Comparison of ENCODE assay signal across 1 cellular context in the genomic region with DNA sequence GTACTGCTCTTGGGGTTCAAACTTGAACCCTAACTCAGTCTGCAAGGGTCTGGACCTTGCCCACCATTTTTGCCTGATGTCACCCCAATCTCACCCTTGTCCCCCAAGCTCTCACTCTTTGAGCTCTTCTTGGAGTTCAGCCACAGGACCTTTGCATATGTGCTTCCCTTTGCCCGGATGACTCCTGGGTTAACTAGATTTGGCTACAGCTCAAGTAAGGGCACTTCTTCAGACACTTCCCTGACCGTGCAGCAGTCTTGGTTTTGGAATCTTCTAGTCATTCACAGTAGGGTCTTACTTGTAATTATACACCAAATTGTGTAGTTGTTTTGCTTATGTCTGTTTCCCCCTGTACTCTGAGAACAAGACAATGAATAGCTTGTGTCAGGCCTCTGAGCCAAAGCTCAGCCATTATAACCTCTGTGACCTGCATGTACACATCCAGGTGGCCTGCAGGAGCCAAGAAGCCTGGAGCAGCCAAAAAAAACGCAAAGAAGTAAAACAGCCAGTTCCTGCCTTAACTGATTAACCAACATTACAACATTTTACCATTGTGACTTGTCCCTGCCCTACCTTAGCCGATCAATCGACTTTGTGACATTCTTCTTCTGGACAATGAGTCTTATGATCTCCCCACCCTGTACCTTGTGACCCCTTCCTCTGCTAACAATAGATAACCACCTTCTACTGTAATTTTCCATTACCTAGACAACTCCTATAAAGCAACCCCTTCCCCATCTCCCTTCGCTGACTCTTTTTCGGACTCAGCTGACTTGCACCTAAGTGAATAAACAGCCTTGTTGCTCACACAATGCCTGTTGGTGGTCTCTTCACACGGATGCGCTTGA.
TF ChIP-seq lines count a peak whose summit lies in the region.

No MANE protein-coding gene starts in this region.

TF ChIP-seq in HepG2, 621 proteins besides CTCF, POLR2A, EP300 and RAD21 (continued from another document and continues in another):
- TF ChIP-seq, protein P1, sequence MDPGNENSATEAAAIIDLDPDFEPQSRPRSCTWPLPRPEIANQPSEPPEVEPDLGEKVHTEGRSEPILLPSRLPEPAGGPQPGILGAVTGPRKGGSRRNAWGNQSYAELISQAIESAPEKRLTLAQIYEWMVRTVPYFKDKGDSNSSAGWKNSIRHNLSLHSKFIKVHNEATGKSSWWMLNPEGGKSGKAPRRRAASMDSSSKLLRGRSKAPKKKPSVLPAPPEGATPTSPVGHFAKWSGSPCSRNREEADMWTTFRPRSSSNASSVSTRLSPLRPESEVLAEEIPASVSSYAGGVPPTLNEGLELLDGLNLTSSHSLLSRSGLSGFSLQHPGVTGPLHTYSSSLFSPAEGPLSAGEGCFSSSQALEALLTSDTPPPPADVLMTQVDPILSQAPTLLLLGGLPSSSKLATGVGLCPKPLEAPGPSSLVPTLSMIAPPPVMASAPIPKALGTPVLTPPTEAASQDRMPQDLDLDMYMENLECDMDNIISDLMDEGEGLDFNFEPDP (CRISPR knock-in tag; conservative IDR thresholded peaks at IDR 0.05), result 0 out of 2 replicates have a peak, but pooled peaks have one; percentile 7
- TF ChIP-seq XRCC5 (optimal IDR thresholded peaks at IDR 0.05; ENCODE audit: low read length), result no peak
- TF ChIP-seq ZSCAN25 (CRISPR knock-in tag; IDR thresholded peaks at IDR 0.05), result peak; percentile 35
- TF ChIP-seq, protein P2, sequence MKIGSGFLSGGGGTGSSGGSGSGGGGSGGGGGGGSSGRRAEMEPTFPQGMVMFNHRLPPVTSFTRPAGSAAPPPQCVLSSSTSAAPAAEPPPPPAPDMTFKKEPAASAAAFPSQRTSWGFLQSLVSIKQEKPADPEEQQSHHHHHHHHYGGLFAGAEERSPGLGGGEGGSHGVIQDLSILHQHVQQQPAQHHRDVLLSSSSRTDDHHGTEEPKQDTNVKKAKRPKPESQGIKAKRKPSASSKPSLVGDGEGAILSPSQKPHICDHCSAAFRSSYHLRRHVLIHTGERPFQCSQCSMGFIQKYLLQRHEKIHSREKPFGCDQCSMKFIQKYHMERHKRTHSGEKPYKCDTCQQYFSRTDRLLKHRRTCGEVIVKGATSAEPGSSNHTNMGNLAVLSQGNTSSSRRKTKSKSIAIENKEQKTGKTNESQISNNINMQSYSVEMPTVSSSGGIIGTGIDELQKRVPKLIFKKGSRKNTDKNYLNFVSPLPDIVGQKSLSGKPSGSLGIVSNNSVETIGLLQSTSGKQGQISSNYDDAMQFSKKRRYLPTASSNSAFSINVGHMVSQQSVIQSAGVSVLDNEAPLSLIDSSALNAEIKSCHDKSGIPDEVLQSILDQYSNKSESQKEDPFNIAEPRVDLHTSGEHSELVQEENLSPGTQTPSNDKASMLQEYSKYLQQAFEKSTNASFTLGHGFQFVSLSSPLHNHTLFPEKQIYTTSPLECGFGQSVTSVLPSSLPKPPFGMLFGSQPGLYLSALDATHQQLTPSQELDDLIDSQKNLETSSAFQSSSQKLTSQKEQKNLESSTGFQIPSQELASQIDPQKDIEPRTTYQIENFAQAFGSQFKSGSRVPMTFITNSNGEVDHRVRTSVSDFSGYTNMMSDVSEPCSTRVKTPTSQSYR (CRISPR knock-in tag; IDR thresholded peaks at IDR 0.05; ENCODE audit: borderline replicate concordance), result no peak
- TF ChIP-seq, protein P3, sequence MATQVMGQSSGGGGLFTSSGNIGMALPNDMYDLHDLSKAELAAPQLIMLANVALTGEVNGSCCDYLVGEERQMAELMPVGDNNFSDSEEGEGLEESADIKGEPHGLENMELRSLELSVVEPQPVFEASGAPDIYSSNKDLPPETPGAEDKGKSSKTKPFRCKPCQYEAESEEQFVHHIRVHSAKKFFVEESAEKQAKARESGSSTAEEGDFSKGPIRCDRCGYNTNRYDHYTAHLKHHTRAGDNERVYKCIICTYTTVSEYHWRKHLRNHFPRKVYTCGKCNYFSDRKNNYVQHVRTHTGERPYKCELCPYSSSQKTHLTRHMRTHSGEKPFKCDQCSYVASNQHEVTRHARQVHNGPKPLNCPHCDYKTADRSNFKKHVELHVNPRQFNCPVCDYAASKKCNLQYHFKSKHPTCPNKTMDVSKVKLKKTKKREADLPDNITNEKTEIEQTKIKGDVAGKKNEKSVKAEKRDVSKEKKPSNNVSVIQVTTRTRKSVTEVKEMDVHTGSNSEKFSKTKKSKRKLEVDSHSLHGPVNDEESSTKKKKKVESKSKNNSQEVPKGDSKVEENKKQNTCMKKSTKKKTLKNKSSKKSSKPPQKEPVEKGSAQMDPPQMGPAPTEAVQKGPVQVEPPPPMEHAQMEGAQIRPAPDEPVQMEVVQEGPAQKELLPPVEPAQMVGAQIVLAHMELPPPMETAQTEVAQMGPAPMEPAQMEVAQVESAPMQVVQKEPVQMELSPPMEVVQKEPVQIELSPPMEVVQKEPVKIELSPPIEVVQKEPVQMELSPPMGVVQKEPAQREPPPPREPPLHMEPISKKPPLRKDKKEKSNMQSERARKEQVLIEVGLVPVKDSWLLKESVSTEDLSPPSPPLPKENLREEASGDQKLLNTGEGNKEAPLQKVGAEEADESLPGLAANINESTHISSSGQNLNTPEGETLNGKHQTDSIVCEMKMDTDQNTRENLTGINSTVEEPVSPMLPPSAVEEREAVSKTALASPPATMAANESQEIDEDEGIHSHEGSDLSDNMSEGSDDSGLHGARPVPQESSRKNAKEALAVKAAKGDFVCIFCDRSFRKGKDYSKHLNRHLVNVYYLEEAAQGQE (IDR thresholded peaks at IDR 0.05; ENCODE audit: borderline replicate concordance in 1 of 2, low read depth in 1 of 2, low read length in 2 of 2), result 0 out of 4 replicates have a peak, but pooled peaks of 1 of the 2 experiments have one; percentile 27
- no peak for TF ChIP-seq ZNF205 (CRISPR knock-in tag; IDR thresholded peaks at IDR 0.05)
- TF ChIP-seq ARNTL (CRISPR knock-in tag; IDR thresholded peaks at IDR 0.05), result no peak
- peak; percentile 97 for TF ChIP-seq ZMYM3 (CRISPR knock-in tag; IDR thresholded peaks at IDR 0.05)
- TF ChIP-seq, protein P4, sequence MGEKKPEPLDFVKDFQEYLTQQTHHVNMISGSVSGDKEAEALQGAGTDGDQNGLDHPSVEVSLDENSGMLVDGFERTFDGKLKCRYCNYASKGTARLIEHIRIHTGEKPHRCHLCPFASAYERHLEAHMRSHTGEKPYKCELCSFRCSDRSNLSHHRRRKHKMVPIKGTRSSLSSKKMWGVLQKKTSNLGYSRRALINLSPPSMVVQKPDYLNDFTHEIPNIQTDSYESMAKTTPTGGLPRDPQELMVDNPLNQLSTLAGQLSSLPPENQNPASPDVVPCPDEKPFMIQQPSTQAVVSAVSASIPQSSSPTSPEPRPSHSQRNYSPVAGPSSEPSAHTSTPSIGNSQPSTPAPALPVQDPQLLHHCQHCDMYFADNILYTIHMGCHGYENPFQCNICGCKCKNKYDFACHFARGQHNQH (CRISPR knock-in tag; IDR thresholded peaks at IDR 0.05), result no peak
- TF ChIP-seq, protein P5, sequence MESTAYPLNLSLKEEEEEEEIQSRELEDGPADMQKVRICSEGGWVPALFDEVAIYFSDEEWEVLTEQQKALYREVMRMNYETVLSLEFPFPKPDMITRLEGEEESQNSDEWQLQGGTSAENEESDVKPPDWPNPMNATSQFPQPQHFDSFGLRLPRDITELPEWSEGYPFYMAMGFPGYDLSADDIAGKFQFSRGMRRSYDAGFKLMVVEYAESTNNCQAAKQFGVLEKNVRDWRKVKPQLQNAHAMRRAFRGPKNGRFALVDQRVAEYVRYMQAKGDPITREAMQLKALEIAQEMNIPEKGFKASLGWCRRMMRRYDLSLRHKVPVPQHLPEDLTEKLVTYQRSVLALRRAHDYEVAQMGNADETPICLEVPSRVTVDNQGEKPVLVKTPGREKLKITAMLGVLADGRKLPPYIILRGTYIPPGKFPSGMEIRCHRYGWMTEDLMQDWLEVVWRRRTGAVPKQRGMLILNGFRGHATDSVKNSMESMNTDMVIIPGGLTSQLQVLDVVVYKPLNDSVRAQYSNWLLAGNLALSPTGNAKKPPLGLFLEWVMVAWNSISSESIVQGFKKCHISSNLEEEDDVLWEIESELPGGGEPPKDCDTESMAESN (CRISPR knock-in tag; conservative IDR thresholded peaks at IDR 0.05), result no peak
- no peak for TF ChIP-seq GTF2F1 (IDR thresholded peaks at IDR 0.05; ENCODE audit: low read length)
- 0 out of 2 replicates have a peak, but pooled peaks have one; percentile 27 for TF ChIP-seq KMT2A (CRISPR knock-in tag; IDR thresholded peaks at IDR 0.05)
- 0 out of 2 replicates have a peak, but pooled peaks have one; percentile 19 for TF ChIP-seq PRMT3 (CRISPR knock-in tag; IDR thresholded peaks at IDR 0.05; ENCODE audit: borderline replicate concordance, low read depth)
- TF ChIP-seq ZNF232 (CRISPR knock-in tag; IDR thresholded peaks at IDR 0.05; ENCODE audit: borderline replicate concordance), result peak; percentile 51; the same call in 1 of the 2 replicates
- TF ChIP-seq ZBTB7A (CRISPR knock-in tag; IDR thresholded peaks at IDR 0.05), result no peak
- no peak; the same call in 1 of the 2 replicates for TF ChIP-seq DNMT3B (CRISPR knock-in tag; conservative IDR thresholded peaks at IDR 0.05)
- no peak for TF ChIP-seq NFATC3 (CRISPR knock-in tag; IDR thresholded peaks at IDR 0.05)
- peak; percentile 53 for TF ChIP-seq PCBP2 (optimal IDR thresholded peaks at IDR 0.05; ENCODE audit: low read depth, low read length, poor library complexity, severe bottlenecking)
- peak; percentile 75; the same call in 1 of the 2 replicates for TF ChIP-seq NKX3-1 (CRISPR knock-in tag; IDR thresholded peaks at IDR 0.05)
- TF ChIP-seq ZNF207 (IDR thresholded peaks at IDR 0.05; ENCODE audit: borderline replicate concordance), result no peak
- no peak for TF ChIP-seq SUZ12 (IDR thresholded peaks at IDR 0.05; ENCODE audit: low read depth, low read length)
- no peak for TF ChIP-seq CBX2 (IDR thresholded peaks at IDR 0.05; ENCODE audit: low read depth, low read length)
- no peak for TF ChIP-seq CBX2 (CRISPR knock-in tag; IDR thresholded peaks at IDR 0.05; ENCODE audit: low read depth)
- TF ChIP-seq ZNF17 (CRISPR knock-in tag; IDR thresholded peaks at IDR 0.05), result 0 out of 2 replicates have a peak, but pooled peaks have one; percentile 44
- TF ChIP-seq MATR3 (CRISPR knock-in tag; IDR thresholded peaks at IDR 0.05), result no peak
- TF ChIP-seq NFRKB (IDR thresholded peaks at IDR 0.05), result no peak
- no peak for TF ChIP-seq ZNF33A (CRISPR knock-in tag; IDR thresholded peaks at IDR 0.05; ENCODE audit: borderline replicate concordance)
- TF ChIP-seq, protein P6, sequence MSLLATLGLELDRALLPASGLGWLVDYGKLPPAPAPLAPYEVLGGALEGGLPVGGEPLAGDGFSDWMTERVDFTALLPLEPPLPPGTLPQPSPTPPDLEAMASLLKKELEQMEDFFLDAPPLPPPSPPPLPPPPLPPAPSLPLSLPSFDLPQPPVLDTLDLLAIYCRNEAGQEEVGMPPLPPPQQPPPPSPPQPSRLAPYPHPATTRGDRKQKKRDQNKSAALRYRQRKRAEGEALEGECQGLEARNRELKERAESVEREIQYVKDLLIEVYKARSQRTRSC (CRISPR knock-in tag; IDR thresholded peaks at IDR 0.05; ENCODE audit: low read depth), result 0 out of 2 replicates have a peak, but pooled peaks have one; percentile 2
- TF ChIP-seq, protein P7, sequence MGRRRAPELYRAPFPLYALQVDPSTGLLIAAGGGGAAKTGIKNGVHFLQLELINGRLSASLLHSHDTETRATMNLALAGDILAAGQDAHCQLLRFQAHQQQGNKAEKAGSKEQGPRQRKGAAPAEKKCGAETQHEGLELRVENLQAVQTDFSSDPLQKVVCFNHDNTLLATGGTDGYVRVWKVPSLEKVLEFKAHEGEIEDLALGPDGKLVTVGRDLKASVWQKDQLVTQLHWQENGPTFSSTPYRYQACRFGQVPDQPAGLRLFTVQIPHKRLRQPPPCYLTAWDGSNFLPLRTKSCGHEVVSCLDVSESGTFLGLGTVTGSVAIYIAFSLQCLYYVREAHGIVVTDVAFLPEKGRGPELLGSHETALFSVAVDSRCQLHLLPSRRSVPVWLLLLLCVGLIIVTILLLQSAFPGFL (CRISPR knock-in tag; IDR thresholded peaks at IDR 0.05), result no peak
- TF ChIP-seq ZMYM2 (CRISPR knock-in tag; IDR thresholded peaks at IDR 0.05), result no peak; the same call in 1 of the 2 replicates
- no peak for TF ChIP-seq MXD4 (CRISPR knock-in tag; IDR thresholded peaks at IDR 0.05)
- TF ChIP-seq LCORL (IDR thresholded peaks at IDR 0.05), result 0 out of 2 replicates have a peak, but pooled peaks have one; percentile 36
- no peak for TF ChIP-seq LCORL (CRISPR knock-in tag; IDR thresholded peaks at IDR 0.05)
- TF ChIP-seq ZNF547 (CRISPR knock-in tag; IDR thresholded peaks at IDR 0.05), result no peak
- no peak for TF ChIP-seq ZNF569 (CRISPR knock-in tag; IDR thresholded peaks at IDR 0.05; ENCODE audit: borderline replicate concordance)
- peak; percentile 16 for TF ChIP-seq DMAP1 (CRISPR knock-in tag; IDR thresholded peaks at IDR 0.05)
- no peak for TF ChIP-seq ERF (CRISPR knock-in tag; IDR thresholded peaks at IDR 0.05)
- no peak for TF ChIP-seq ZNF354B (CRISPR knock-in tag; IDR thresholded peaks at IDR 0.05)
- TF ChIP-seq SRY (CRISPR knock-in tag; IDR thresholded peaks at IDR 0.05), result no peak
- no peak for TF ChIP-seq JUND (CRISPR knock-in tag; IDR thresholded peaks at IDR 0.05)
- TF ChIP-seq, protein P8, sequence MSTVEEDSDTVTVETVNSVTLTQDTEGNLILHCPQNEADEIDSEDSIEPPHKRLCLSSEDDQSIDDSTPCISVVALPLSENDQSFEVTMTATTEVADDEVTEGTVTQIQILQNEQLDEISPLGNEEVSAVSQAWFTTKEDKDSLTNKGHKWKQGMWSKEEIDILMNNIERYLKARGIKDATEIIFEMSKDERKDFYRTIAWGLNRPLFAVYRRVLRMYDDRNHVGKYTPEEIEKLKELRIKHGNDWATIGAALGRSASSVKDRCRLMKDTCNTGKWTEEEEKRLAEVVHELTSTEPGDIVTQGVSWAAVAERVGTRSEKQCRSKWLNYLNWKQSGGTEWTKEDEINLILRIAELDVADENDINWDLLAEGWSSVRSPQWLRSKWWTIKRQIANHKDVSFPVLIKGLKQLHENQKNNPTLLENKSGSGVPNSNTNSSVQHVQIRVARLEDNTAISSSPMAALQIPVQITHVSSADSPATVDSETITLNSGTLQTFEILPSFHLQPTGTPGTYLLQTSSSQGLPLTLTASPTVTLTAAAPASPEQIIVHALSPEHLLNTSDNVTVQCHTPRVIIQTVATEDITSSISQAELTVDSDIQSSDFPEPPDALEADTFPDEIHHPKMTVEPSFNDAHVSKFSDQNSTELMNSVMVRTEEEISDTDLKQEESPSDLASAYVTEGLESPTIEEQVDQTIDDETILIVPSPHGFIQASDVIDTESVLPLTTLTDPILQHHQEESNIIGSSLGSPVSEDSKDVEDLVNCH (CRISPR knock-in tag; IDR thresholded peaks at IDR 0.05), result no peak
- no peak; the same call in 1 of the 2 replicates for TF ChIP-seq ZNF446 (CRISPR knock-in tag; IDR thresholded peaks at IDR 0.05)
- TF ChIP-seq NPAS2 (CRISPR knock-in tag; IDR thresholded peaks at IDR 0.05; ENCODE audit: borderline replicate concordance), result no peak
- TF ChIP-seq, protein P9, sequence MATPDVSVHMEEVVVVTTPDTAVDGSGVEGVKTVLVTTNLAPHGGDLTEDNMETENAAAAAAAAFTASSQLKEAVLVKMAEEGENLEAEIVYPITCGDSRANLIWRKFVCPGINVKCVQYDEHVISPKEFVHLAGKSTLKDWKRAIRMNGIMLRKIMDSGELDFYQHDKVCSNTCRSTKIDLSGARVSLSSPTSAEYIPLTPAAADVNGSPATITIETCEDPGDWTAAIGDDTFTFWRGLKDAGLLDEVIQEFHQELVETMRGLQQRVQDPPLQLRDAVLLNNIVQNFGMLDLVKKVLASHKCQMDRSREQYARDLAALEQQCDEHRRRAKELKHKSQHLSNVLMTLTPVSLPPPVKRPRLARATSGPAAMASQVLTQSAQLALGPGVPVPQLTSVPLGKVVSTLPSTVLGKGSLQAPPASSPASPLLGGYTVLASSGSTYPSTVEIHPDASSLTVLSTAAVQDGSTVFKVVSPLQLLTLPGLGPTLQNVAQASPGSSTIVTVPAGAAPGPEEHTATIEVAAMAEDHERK (CRISPR knock-in tag; IDR thresholded peaks at IDR 0.05; ENCODE audit: low read depth), result no peak
